In genomic region chr9:41229408-41230401, GRCh38 we compare ENCODE assay signal across 9 cellular contexts. TPM values are rescaled to one million over a fixed set of nuclear protein-coding genes. Genes with fewer than 3 reads are reported as not detected.
DNase-seq lines count a peak whose midpoint lies in the region; ATAC-seq and TF ChIP-seq lines count a peak whose summit lies in the region.
"Had no signal": no experiment of that assay in that cellular context is flagged by ENCODE, and none has a peak within 500 bp of the region (broad histone marks: within the 10 kb centered on the region; RNA-seq: fewer than 3 reads in every experiment).

No MANE protein-coding gene starts in this region.

- no peak for TF ChIP-seq EP300 in esophagus muscularis mucosa (IDR thresholded peaks at IDR 0.05)

- no peaks in the 10 kb centered on the region for H3F3A ChIP-seq in smooth muscle cell (ENCODE audit: low read depth)

- H3K36me3 ChIP-seq in esophagus muscularis mucosa (no peaks in the 10 kb centered on the region), smooth muscle cell (ENCODE audit: low read depth) (no peaks in the 10 kb centered on the region)

- H3K9ac ChIP-seq in smooth muscle cell (ENCODE audit: low read depth), result no peak overlapping the region

- peak; percentile 12 for DNase-seq in G401 (ENCODE audit: low spot score)
- peak; percentile 6 for DNase-seq in LNCaP clone FGC (ENCODE audit: low read depth)
- peak; percentile 95 for DNase-seq in esophagus muscularis mucosa (ENCODE audit: extremely low spot score)
- DNase-seq in posterior cingulate gyrus, result peak in 7 of 10 donors; percentile 3 to 87 (median 30)
- DNase-seq in smooth muscle cell (lab: John Stamatoyannopoulos, UW; ENCODE audit: unreplicated experiment), result no peak
- no peak for DNase-seq in GM19238 (ENCODE audit: insufficient read length, low spot score)
- DNase-seq: NCI-H1105 had no signal

- TF ChIP-seq CTCF in LNCaP clone FGC (IDR thresholded peaks at IDR 0.05; ENCODE audit: control insufficient read depth, extremely low read depth, insufficient read depth) (no peak), esophagus muscularis mucosa (IDR thresholded peaks at IDR 0.05) (no peak), smooth muscle cell (IDR thresholded peaks at IDR 0.05; ENCODE audit: borderline replicate concordance, insufficient read depth, poor library complexity, severe bottlenecking) (no peak)

- 58% methylated on average over 7 of the region's 7 CpGs for WGBS in esophagus muscularis mucosa
- WGBS in smooth muscle cell (ENCODE audit: low lambda C conversion rate), result 60% methylated on average over 7 of the region's 7 CpGs

- in situ Hi-C loops in G401 (cut with HindIII; ENCODE audit: low sequenced_read_pairs), result no loop called here

- H3K27ac ChIP-seq in esophagus muscularis mucosa (replicated peaks in 1 of 4), result no peak overlapping the region
- no peak overlapping the region for H3K27ac ChIP-seq in smooth muscle cell (ENCODE audit: low read depth)

- intact Hi-C loops in esophagus muscularis mucosa (cut with DNase I), result no loop called here
- intact Hi-C loops in posterior cingulate gyrus (cut with DNase I), result no loop called here

- H4K20me1 ChIP-seq in smooth muscle cell (ENCODE audit: low read depth), result no peaks in the 10 kb centered on the region

- no peak for TF ChIP-seq POLR2A in esophagus muscularis mucosa (IDR thresholded peaks at IDR 0.05; ENCODE audit: low read depth)

- peaks cover 0 to 6% (median 2%) of the 10 kb centered on the region in 4 donors for H3K9me3 ChIP-seq in esophagus muscularis mucosa
- H3K9me3 ChIP-seq in smooth muscle cell (replicated peaks; ENCODE audit: low read depth), result no peaks in the 10 kb centered on the region

- no peaks in the 10 kb centered on the region for H3K79me2 ChIP-seq in smooth muscle cell (ENCODE audit: low read depth)

- no peak overlapping the region for H3K4me2 ChIP-seq in smooth muscle cell

- no peak overlapping the region for H2AFZ ChIP-seq in smooth muscle cell (ENCODE audit: low read depth)

- ATAC-seq in GM18517 (IDR thresholded peaks at IDR 0.05; ENCODE audit: unreplicated experiment) (no peak), GM18858 (IDR thresholded peaks at IDR 0.05; ENCODE audit: unreplicated experiment) (no peak)

- H3K4me3 ChIP-seq in LNCaP clone FGC (ENCODE audit: low read depth, low read length) (no peak overlapping the region), esophagus muscularis mucosa (no peak overlapping the region), smooth muscle cell (no peak overlapping the region)

- no peaks in the 10 kb centered on the region for H3K4me1 ChIP-seq in esophagus muscularis mucosa
- H3K4me1 ChIP-seq in smooth muscle cell (ENCODE audit: low read depth), result no peaks in the 10 kb centered on the region

- H3K27me3 ChIP-seq in esophagus muscularis mucosa, result peaks cover 0 to 6% (median 0%) of the 10 kb centered on the region in 4 donors
- no peaks in the 10 kb centered on the region for H3K27me3 ChIP-seq in smooth muscle cell (ENCODE audit: low read depth)

RNA-seq across cellular contexts. Expression of gene ZNG1F, which starts 40.6 kb away (rescaled TPM):
- 1.0 and 2.5 TPM in 2 replicates for total RNA-seq in G401 (2014; rRNA removed; shearing (Covaris generic))
- total RNA-seq in esophagus muscularis mucosa, result 10 to 100 TPM in 1 of 4 donors, 1 to 10 TPM in 3; 3.8 to 10.8 (median 5.9) TPM
- total RNA-seq in smooth muscle cell, result 11.9 and 27.0 TPM in 2 replicates
- polyA plus RNA-seq in smooth muscle cell, result 12.7 and 14.1 TPM in 2 replicates

Comparison
In these comparisons a context has a peak if more than half of its experiments do, and no peak if none do; other contexts are left out.
1. DNase-seq: peak in G401 (single experiment), LNCaP clone FGC (single experiment), esophagus muscularis mucosa (single experiment) and posterior cingulate gyrus (7 of 10); none in smooth muscle cell (single experiment) and GM19238 (single experiment).